In the genomic region with DNA sequence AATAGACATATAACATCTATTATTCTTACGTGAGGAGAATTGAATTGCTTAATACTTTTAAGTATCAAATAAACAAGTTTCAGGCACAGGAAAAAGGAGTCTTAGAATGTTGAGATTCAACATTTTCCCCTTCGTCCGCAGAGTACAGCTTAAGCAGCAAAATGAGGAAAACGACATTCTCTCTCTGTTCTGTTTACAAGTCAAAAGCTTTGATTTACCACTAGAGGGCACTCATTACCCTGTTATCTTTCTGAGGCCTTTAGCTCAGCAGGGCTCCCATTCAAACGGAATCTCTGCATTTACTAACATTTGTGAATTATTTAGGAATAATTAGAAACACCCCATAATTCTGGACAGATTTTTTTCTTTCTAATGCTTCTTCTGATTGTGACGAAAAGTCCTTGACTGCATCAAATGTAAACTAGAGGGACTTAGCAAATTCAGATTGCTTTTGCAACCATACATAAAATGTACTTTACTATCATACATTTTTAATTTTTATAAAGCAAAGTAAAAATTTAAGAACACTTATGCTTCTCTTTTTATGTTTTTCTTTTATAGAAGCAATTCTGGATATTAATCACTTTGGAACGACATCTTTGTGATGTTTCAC, we compare ENCODE assay signal across 9 cellular contexts.
DNase-seq lines count a peak whose midpoint lies in the region; ATAC-seq, FAIRE-seq and TF ChIP-seq lines count a peak whose summit lies in the region.
"Had no signal": no experiment of that assay in that cellular context is flagged by ENCODE, and none has a peak within 500 bp of the region (broad histone marks: within the 10 kb centered on the region; RNA-seq: fewer than 3 reads in every experiment).

No MANE protein-coding gene starts in this region.

- ATAC-seq in GM18870 (IDR thresholded peaks at IDR 0.05; ENCODE audit: unreplicated experiment), result peak; percentile 95
- ATAC-seq in HG03060 (IDR thresholded peaks at IDR 0.05; ENCODE audit: low read depth, unreplicated experiment), result peak; percentile 58
- ATAC-seq in T-helper 17 cell, result peak; percentile 72
- peak; percentile 91 to 98 (median 96) for ATAC-seq in pancreas

- H3K27ac Mint-ChIP-seq in T-helper 17 cell, result no peak overlapping the region
- H3K27ac Mint-ChIP-seq: activated naive CD8-positive, alpha-beta T cell had no signal

- peak overlapping the region; percentile 72 for H3K4me3 Mint-ChIP-seq in T-helper 17 cell

- H3K9me3 ChIP-seq in T-helper 17 cell (ENCODE audit: control insufficient read depth, low read length, poor library complexity, severe bottlenecking) (no peaks in the 10 kb centered on the region), pancreas (no peaks in the 10 kb centered on the region)

- H3K4me1 ChIP-seq in pancreas, result peaks cover 0 to 7% (median 0%) of the 10 kb centered on the region in 3 donors

- H3K27me3 ChIP-seq in pancreas, result no peaks in the 10 kb centered on the region

- H3K36me3 Mint-ChIP-seq in T-helper 17 cell (ENCODE audit: low read depth), result no peaks in the 10 kb centered on the region
- H3K36me3 Mint-ChIP-seq: activated naive CD8-positive, alpha-beta T cell had no signal

- H3K4me1 Mint-ChIP-seq in T-helper 17 cell, result peaks cover 6% of the 10 kb centered on the region

- no peaks in the 10 kb centered on the region for H3K36me3 ChIP-seq in pancreas

- peaks cover 20% of the 10 kb centered on the region for H3K27me3 Mint-ChIP-seq in T-helper 17 cell
- H3K27me3 Mint-ChIP-seq: activated naive CD8-positive, alpha-beta T cell had no signal

- H3K27ac ChIP-seq in pancreas, result no peak overlapping the region

- peak; percentile 36 to 74 (median 58) for TF ChIP-seq CTCF in pancreas (IDR thresholded peaks at IDR 0.05)

- intact Hi-C loops in pancreas (cut with DNase I), result no loop called here

- DNase-seq in CMK (ENCODE audit: low read depth), result peak; percentile 52
- DNase-seq in NCI-H187 treated with DMSO at 0.1 percent for 48 hours (lab: John Stamatoyannopoulos, UW), result peak; percentile 79
- DNase-seq in T-helper 17 cell, result no peak
- peak; percentile 80 for DNase-seq in fibroblast of the conjunctiva (ENCODE audit: low read depth)
- no peak for DNase-seq in pancreas
- DNase-seq in T1000 (lab: John Stamatoyannopoulos, UW), result no peak

- H3K4me3 ChIP-seq in pancreas, result no peak overlapping the region

- 7 to 9% methylated on average over 7 of the region's 7 CpGs for WGBS in pancreas, 2 donors

- FAIRE-seq in pancreas (lab: Jason Lieb, UNC), result peak; percentile 85

Comparison
In these comparisons a context has a peak if more than half of its experiments do, and no peak if none do; other contexts are left out.
1. DNase-seq: peak in CMK (single experiment), NCI-H187 treated with DMSO at 0.1 percent for 48 hours (single experiment) and fibroblast of the conjunctiva (single experiment); none in T-helper 17 cell (0 of 3), pancreas (0 of 6) and T1000 (single experiment).
2. Peak in every context shown above with its lines, with median percentiles within 50 percentile points of each other: ATAC-seq.